In genomic region chr9:121259935-121260334, GRCh38 we compare ENCODE assay signal across 26 cellular contexts. TPM values are rescaled to one million over a fixed set of nuclear protein-coding genes. Genes with fewer than 3 reads are reported as not detected.
DNase-seq lines count a peak whose midpoint lies in the region; ATAC-seq and TF ChIP-seq lines count a peak whose summit lies in the region.
"Had no signal": no experiment of that assay in that cellular context is flagged by ENCODE, and none has a peak within 500 bp of the region (broad histone marks: within the 10 kb centered on the region; RNA-seq: fewer than 3 reads in every experiment).

No MANE protein-coding gene starts in this region.

- POLR2A ChIA-PET in WTC11 (lab: Charles Lee): interaction anchor here (1.2 kb wide), 1 partner anchor 8 kb away, joined by 3 read pairs; the partner anchor contains the start of gene GSN

- H3K4me1 ChIP-seq in GM23338 (ENCODE audit: insufficient read depth) (peaks cover 23% of the 10 kb centered on the region), smooth muscle cell (ENCODE audit: low read depth) (peaks cover 30% of the 10 kb centered on the region)
- H3K4me1 ChIP-seq: A549 had no signal

- DNase-seq in GM23338 (ENCODE audit: low spot score) (no peak), WTC11 (ENCODE audit: low spot score) (no peak), left kidney (ENCODE audit: low read depth, low spot score) (peak; percentile 25), smooth muscle cell (lab: John Stamatoyannopoulos, UW; ENCODE audit: unreplicated experiment) (no peak)
- no peak for DNase-seq in activated naive CD8-positive, alpha-beta T cell treated with anti-CD3 and anti-CD28 coated beads, Interleukin-2, amount 50 U/mL, for 24 hours
- DNase-seq: CD8-positive, alpha-beta memory T cell; DMS 273 treated with DMSO at 0.1 percent for 48 hours; DMS79; EL; GDM1; KBM-7; NCI-H1105 treated with DMSO at 0.1 percent for 48 hours; NCI-H146; NCI-H2029; NCI-H446 treated with DMSO at 0.1 percent for 48 hours; NCI-H526; NK-92 treated with Interleukin-12 subunit alpha and Interleukin-12 subunit beta, amount 100 ng/mL, for 24 hours; Right ventricle myocardium superior; RPMI8226 had no signal

- H3K4me3 Mint-ChIP-seq in GM23338: no peak overlapping the region
- no peak overlapping the region for H3K4me3 Mint-ChIP-seq in WTC11
- no peak overlapping the region for H3K4me3 Mint-ChIP-seq in activated naive CD8-positive, alpha-beta T cell treated with anti-CD3 and anti-CD28 coated beads, Interleukin-2, amount 50 U/mL, for 24 hours
- H3K4me3 Mint-ChIP-seq: CD8-positive, alpha-beta memory T cell had no signal

- no peaks in the 10 kb centered on the region for H3K9me3 ChIP-seq in smooth muscle cell (replicated peaks; ENCODE audit: low read depth)
- H3K9me3 ChIP-seq: A549, SJSA1 had no signal

- TF ChIP-seq CTCF in GM23338 (conservative IDR thresholded peaks at IDR 0.05; ENCODE audit: low read depth in 2 of 2) (no peak), WTC11 (IDR thresholded peaks at IDR 0.05) (no peak), smooth muscle cell (IDR thresholded peaks at IDR 0.05; ENCODE audit: borderline replicate concordance, insufficient read depth, poor library complexity, severe bottlenecking) (no peak)

- peak; percentile 72 for ATAC-seq in GM23338
- peak; percentile 64 for ATAC-seq in WTC11
- ATAC-seq in HG03108 (IDR thresholded peaks at IDR 0.05; ENCODE audit: unreplicated experiment): no peak
- ATAC-seq in GM18861 (IDR thresholded peaks at IDR 0.05; ENCODE audit: unreplicated experiment): no peak
- no peak for ATAC-seq in activated naive CD8-positive, alpha-beta T cell treated with anti-CD3 and anti-CD28 coated beads, Interleukin-2, amount 50 U/mL, for 24 hours
- ATAC-seq: A549, GM12878, HCT116 had no signal

- no peaks in the 10 kb centered on the region for H3K36me3 Mint-ChIP-seq in GM23338 (ENCODE audit: low read depth)
- no peaks in the 10 kb centered on the region for H3K36me3 Mint-ChIP-seq in WTC11
- no peaks in the 10 kb centered on the region for H3K36me3 Mint-ChIP-seq in activated naive CD8-positive, alpha-beta T cell treated with anti-CD3 and anti-CD28 coated beads, Interleukin-2, amount 50 U/mL, for 24 hours (ENCODE audit: low read depth)

- H3K27ac ChIP-seq in GM23338 (ENCODE audit: low read depth) (no peak overlapping the region), smooth muscle cell (ENCODE audit: low read depth) (peak overlapping the region; percentile 29)
- H3K27ac ChIP-seq: A549, PC-9 had no signal

- H3K27ac Mint-ChIP-seq in GM23338 (no peak overlapping the region), WTC11 (no peak overlapping the region)
- no peak overlapping the region for H3K27ac Mint-ChIP-seq in activated naive CD8-positive, alpha-beta T cell treated with anti-CD3 and anti-CD28 coated beads, Interleukin-2, amount 50 U/mL, for 24 hours
- H3K27ac Mint-ChIP-seq: CD8-positive, alpha-beta memory T cell had no signal

- H4K20me1 ChIP-seq in GM23338 (replicated peaks; ENCODE audit: insufficient read depth) (no peaks in the 10 kb centered on the region), smooth muscle cell (ENCODE audit: low read depth) (no peaks in the 10 kb centered on the region)

- H3K9me2 ChIP-seq in GM23338 (ENCODE audit: insufficient read depth): no peaks in the 10 kb centered on the region

- H3K27me3 Mint-ChIP-seq in GM23338 (ENCODE audit: insufficient read depth, low read depth, poor library complexity) (peaks cover 4% of the 10 kb centered on the region), WTC11 (ENCODE audit: low read depth) (peaks cover 30% of the 10 kb centered on the region)
- H3K27me3 Mint-ChIP-seq in activated naive CD8-positive, alpha-beta T cell treated with anti-CD3 and anti-CD28 coated beads, Interleukin-2, amount 50 U/mL, for 24 hours: peaks cover 2% of the 10 kb centered on the region

- CTCF ChIA-PET in WTC11 (lab: Charles Lee): interaction anchor here (0.9 to 2.4 kb wide), 7 partner anchors 8 to 46 kb away, joined by 3 to 19 read pairs (median 4); partner anchors contain the start of gene GSN

- H3K9me3 Mint-ChIP-seq in GM23338: no peaks in the 10 kb centered on the region; the same call in 2 of the 3 replicates
- H3K9me3 Mint-ChIP-seq in WTC11: no peaks in the 10 kb centered on the region
- no peaks in the 10 kb centered on the region for H3K9me3 Mint-ChIP-seq in activated naive CD8-positive, alpha-beta T cell treated with anti-CD3 and anti-CD28 coated beads, Interleukin-2, amount 50 U/mL, for 24 hours
- H3K9me3 Mint-ChIP-seq: CD8-positive, alpha-beta memory T cell had no signal

- no peak overlapping the region for H2AFZ ChIP-seq in GM23338
- no peak overlapping the region for H2AFZ ChIP-seq in smooth muscle cell (ENCODE audit: low read depth)
- H2AFZ ChIP-seq: PC-9 had no signal

- H3K36me3 ChIP-seq in GM23338 (ENCODE audit: insufficient read depth): no peaks in the 10 kb centered on the region
- no peaks in the 10 kb centered on the region for H3K36me3 ChIP-seq in smooth muscle cell (ENCODE audit: low read depth)
- H3K36me3 ChIP-seq: SJSA1 had no signal

- WGBS in smooth muscle cell (ENCODE audit: low lambda C conversion rate): 92% methylated on average over 5 of the region's 5 CpGs

- H3K27me3 ChIP-seq in GM23338 (ENCODE audit: insufficient read depth) (peaks cover 12% of the 10 kb centered on the region), smooth muscle cell (ENCODE audit: low read depth) (no peaks in the 10 kb centered on the region)
- H3K27me3 ChIP-seq: SJSA1 had no signal

- H3K4me3 ChIP-seq in GM23338 (no peak overlapping the region), smooth muscle cell (no peak overlapping the region)
- H3K4me3 ChIP-seq: A549, GM12878, PC-9, SJSA1 had no signal

- no peak overlapping the region for H3K9ac ChIP-seq in smooth muscle cell (ENCODE audit: low read depth)

- no peaks in the 10 kb centered on the region for H3F3A ChIP-seq in GM23338 (replicated peaks; ENCODE audit: low read depth)
- H3F3A ChIP-seq in smooth muscle cell (ENCODE audit: low read depth): peaks cover 39% of the 10 kb centered on the region

- no peaks in the 10 kb centered on the region for H3K79me2 ChIP-seq in GM23338 (replicated peaks; ENCODE audit: insufficient read depth)
- no peaks in the 10 kb centered on the region for H3K79me2 ChIP-seq in smooth muscle cell (ENCODE audit: low read depth)

- H3K4me2 ChIP-seq in GM23338: 0 out of 2 replicates have a peak overlapping the region, but pooled peaks have one; percentile 0
- no peak overlapping the region for H3K4me2 ChIP-seq in smooth muscle cell
- H3K4me2 ChIP-seq: A549, PC-9 had no signal

- H3K4me1 Mint-ChIP-seq in GM23338 (peaks cover 28% of the 10 kb centered on the region), WTC11 (peaks cover 21% of the 10 kb centered on the region)
- H3K4me1 Mint-ChIP-seq in activated naive CD8-positive, alpha-beta T cell treated with anti-CD3 and anti-CD28 coated beads, Interleukin-2, amount 50 U/mL, for 24 hours: no peaks in the 10 kb centered on the region
- H3K4me1 Mint-ChIP-seq: CD8-positive, alpha-beta memory T cell had no signal

TF ChIP-seq in GM23338, 12 proteins besides CTCF, POLR2A, EP300 and RAD21 (continues in another document):
- TF ChIP-seq ZNF331 (CRISPR knock-in tag; IDR thresholded peaks at IDR 0.05; ENCODE audit: low read depth) (no peak), CREB1 (CRISPR knock-in tag; IDR thresholded peaks at IDR 0.05; ENCODE audit: low read depth) (no peak)

TF ChIP-seq in WTC11, 78 proteins besides CTCF, POLR2A, EP300 and RAD21:
- no peak for TF ChIP-seq SMAD3 (CRISPR knock-in tag; IDR thresholded peaks at IDR 0.05; ENCODE audit: borderline replicate concordance)
- TF ChIP-seq ESRRA (CRISPR knock-in tag; IDR thresholded peaks at IDR 0.05; ENCODE audit: borderline replicate concordance): peak; percentile 60; the same call in 1 of the 2 replicates
- TF ChIP-seq NFATC4 (CRISPR knock-in tag; IDR thresholded peaks at IDR 0.05): no peak
- no peak for TF ChIP-seq ZSCAN18 (CRISPR knock-in tag; IDR thresholded peaks at IDR 0.05)
TF ChIP-seq in WTC11: peak in this region for 1.

RNA-seq across cellular contexts. Expression of gene GSN, which starts 8.0 kb away (rescaled TPM):
- 85.7 and 101 TPM in 2 replicates for total RNA-seq in GM23338 (2014; rRNA removed; shearing (Covaris generic))
- polyA plus RNA-seq in GM23338 (2016; fragmentation: Nextera tagmentation; extraction: Ambion mirVana): 30.2 and 38.3 TPM in 2 replicates
- 47.0 to 57.3 TPM (median 54.9 TPM) in 3 replicates for total RNA-seq in WTC11 (2021)
- 337 and 430 TPM in 2 replicates for total RNA-seq in smooth muscle cell
- 529 and 685 TPM in 2 replicates for polyA plus RNA-seq in smooth muscle cell

RNA-seq across cellular contexts. Expression of gene RAB14, which starts 58.3 kb away (rescaled TPM):
- 29.7 and 31.0 TPM in 2 replicates for total RNA-seq in GM23338 (2014; rRNA removed; shearing (Covaris generic))
- 21.1 and 22.8 TPM in 2 replicates for polyA plus RNA-seq in GM23338 (2016; fragmentation: Nextera tagmentation; extraction: Ambion mirVana)
- total RNA-seq in WTC11 (2021): 32.3 to 36.0 TPM (median 34.0 TPM) in 3 replicates
- 49.8 and 51.4 TPM in 2 replicates for total RNA-seq in smooth muscle cell
- polyA plus RNA-seq in smooth muscle cell: 49.3 and 54.4 TPM in 2 replicates

Comparison
In these comparisons a context has a peak if more than half of its experiments do, and no peak if none do; other contexts are left out.
1. ATAC-seq: peak in GM23338 (single experiment) and WTC11 (single experiment); none in HG03108 (single experiment), GM18861 (single experiment) and activated naive CD8-positive, alpha-beta T cell treated with anti-CD3 and anti-CD28 coated beads, Interleukin-2, amount 50 U/mL, for 24 hours (single experiment).